ENCODE assay signal across 25 cellular contexts in genomic region chr12:87642245-87642644, GRCh38.
"Had no signal": no experiment of that assay in that cellular context is flagged by ENCODE, and none has a peak within 500 bp of the region (broad histone marks: within the 10 kb centered on the region; RNA-seq: fewer than 3 reads in every experiment).

No MANE protein-coding gene starts in this region.

- H3K4me2 ChIP-seq: smooth muscle cell had no signal

- H3K27me3 Mint-ChIP-seq: naive thymus-derived CD4-positive, alpha-beta T cell; natural killer cell treated with Interleukin-12 subunit alpha and Interleukin-12 subunit beta and Interleukin-15 and Interleukin-18, amount 100 ng/mL, for 72 hours; progenitor cell of endocrine pancreas; stimulated activated memory B cell treated with anti-CD40 and anti-IgM and Interleukin-4, amounts not matched to agents 10 μg/mL and 1 μg/mL and 100 μg/mL, for 72 hours; stimulated activated naive CD8-positive, alpha-beta T cell treated with anti-CD3 and anti-CD28 coated beads, Interleukin-15, amount 100 ng/mL, for 72 hours; type B pancreatic cell had no signal

- H3K4me1 ChIP-seq: left ventricle myocardium inferior, right atrium auricular region, right lobe of liver, uterus had no signal

- H3K27me3 ChIP-seq: ovary, right atrium auricular region, right lobe of liver, tibial nerve, uterus had no signal

- H3K9me3 Mint-ChIP-seq: stimulated activated naive CD8-positive, alpha-beta T cell treated with anti-CD3 and anti-CD28 coated beads, Interleukin-15, amount 100 ng/mL, for 72 hours; type B pancreatic cell had no signal

- H3K27ac Mint-ChIP-seq: immature natural killer cell; naive thymus-derived CD4-positive, alpha-beta T cell; natural killer cell treated with Interleukin-12 subunit alpha and Interleukin-12 subunit beta and Interleukin-15 and Interleukin-18, amount 100 ng/mL, for 72 hours; progenitor cell of endocrine pancreas; stimulated activated memory B cell treated with anti-CD40 and anti-IgM and Interleukin-4, amounts not matched to agents 10 μg/mL and 1 μg/mL and 100 μg/mL, for 72 hours; stimulated activated naive CD8-positive, alpha-beta T cell treated with anti-CD3 and anti-CD28 coated beads, Interleukin-15, amount 100 ng/mL, for 72 hours; type B pancreatic cell had no signal

- H3K4me3 ChIP-seq: left ventricle myocardium inferior, lung, mucosa of descending colon, ovary, right atrium auricular region, right lobe of liver, smooth muscle cell, tibial nerve, uterus had no signal

- H3K4me3 Mint-ChIP-seq: immature natural killer cell; naive thymus-derived CD4-positive, alpha-beta T cell; natural killer cell treated with Interleukin-12 subunit alpha and Interleukin-12 subunit beta and Interleukin-15 and Interleukin-18, amount 100 ng/mL, for 72 hours; stimulated activated memory B cell treated with anti-CD40 and anti-IgM and Interleukin-4, amounts not matched to agents 10 μg/mL and 1 μg/mL and 100 μg/mL, for 72 hours; stimulated activated naive CD8-positive, alpha-beta T cell treated with anti-CD3 and anti-CD28 coated beads, Interleukin-15, amount 100 ng/mL, for 72 hours; type B pancreatic cell had no signal

- DNase-seq: hippocampal formation; immature natural killer cell; left ventricle myocardium inferior; midbrain; mucosa of descending colon; naive thymus-derived CD4-positive, alpha-beta T cell; occipital lobe; ovary; right lobe of liver; stimulated activated CD4-positive, alpha-beta T cell treated with anti-CD3 and anti-CD28 coated beads, Interleukin-1b, Interleukin-23, amount 100 ng/mL, for 48 hours; stimulated activated CD4-positive, alpha-beta T cell treated with anti-CD3 and anti-CD28 coated beads, Interleukin-2, amount 100 ng/mL, for 48 hours; stimulated activated CD4-positive, alpha-beta T cell treated with anti-CD3 and anti-CD28 coated beads, Interleukin-4, amount 100 ng/mL, for 4 hours; stimulated activated CD8-positive, alpha-beta memory T cell treated with anti-CD3 and anti-CD28 coated beads, Interleukin-4, amount 100 ng/mL, for 48 hours; stimulated activated naive CD4-positive, alpha-beta T cell treated with Interleukin-2 at 50 U/mL for 16 hours; stimulated activated naive CD8-positive, alpha-beta T cell treated with anti-CD3 and anti-CD28 coated beads, Interleukin-15, amount 100 ng/mL, for 72 hours; substantia nigra; uterus had no signal

- H3K9me3 ChIP-seq: left ventricle myocardium inferior, mucosa of descending colon, ovary, right lobe of liver, tibial nerve, uterus had no signal

- H3K27ac ChIP-seq: left ventricle myocardium inferior, ovary, right atrium auricular region, right lobe of liver, tibial nerve, uterus had no signal

- H3K36me3 ChIP-seq: left ventricle myocardium inferior, ovary, right atrium auricular region, right lobe of liver, tibial nerve, uterus had no signal

- H3K4me1 Mint-ChIP-seq: immature natural killer cell; naive thymus-derived CD4-positive, alpha-beta T cell; stimulated activated memory B cell treated with anti-CD40 and anti-IgM and Interleukin-4, amounts not matched to agents 10 μg/mL and 1 μg/mL and 100 μg/mL, for 72 hours; stimulated activated naive CD8-positive, alpha-beta T cell treated with anti-CD3 and anti-CD28 coated beads, Interleukin-15, amount 100 ng/mL, for 72 hours had no signal

- ATAC-seq: mucosa of descending colon; naive thymus-derived CD4-positive, alpha-beta T cell; natural killer cell treated with Interleukin-12 subunit alpha and Interleukin-12 subunit beta and Interleukin-15 and Interleukin-18, amount 100 ng/mL, for 72 hours; right lobe of liver; stimulated activated memory B cell treated with anti-CD40 and anti-IgM and Interleukin-4, amounts not matched to agents 10 μg/mL and 1 μg/mL and 100 μg/mL, for 72 hours; stimulated activated naive CD8-positive, alpha-beta T cell treated with anti-CD3 and anti-CD28 coated beads, Interleukin-15, amount 100 ng/mL, for 72 hours had no signal

- H3K36me3 Mint-ChIP-seq: immature natural killer cell; naive thymus-derived CD4-positive, alpha-beta T cell; stimulated activated memory B cell treated with anti-CD40 and anti-IgM and Interleukin-4, amounts not matched to agents 10 μg/mL and 1 μg/mL and 100 μg/mL, for 72 hours; type B pancreatic cell had no signal
